Comparison of ENCODE assay signal across 25 cellular contexts in the genomic region with DNA sequence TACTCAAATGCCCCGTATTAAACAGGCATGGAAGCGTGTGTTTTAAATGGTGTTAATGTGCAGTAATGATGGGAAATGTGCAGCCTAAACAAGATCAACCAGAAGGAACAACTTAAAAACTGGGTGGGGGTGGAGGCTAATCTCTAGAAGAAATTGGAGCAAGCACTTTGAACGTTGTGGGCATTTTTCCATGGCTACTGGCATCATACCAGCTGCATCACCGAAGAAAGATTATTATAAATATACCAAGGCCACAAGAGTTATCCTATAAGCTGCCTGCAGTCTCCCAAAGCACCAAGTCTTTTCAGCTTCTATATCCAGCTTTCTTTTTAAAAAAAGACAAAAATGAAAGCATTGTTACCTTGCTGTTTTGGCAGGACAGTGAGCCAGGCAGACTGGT.
"Had no signal": no experiment of that assay in that cellular context is flagged by ENCODE, and none has a peak within 500 bp of the region (broad histone marks: within the 10 kb centered on the region; RNA-seq: fewer than 3 reads in every experiment).

No MANE protein-coding gene starts in this region.

- H3K9me3 ChIP-seq: body of pancreas, colonic mucosa had no signal

- H3K4me3 Mint-ChIP-seq: activated CD4-positive, alpha-beta memory T cell treated with anti-CD3 and anti-CD28 coated beads, Interleukin-2, amount 10 ng/mL, durations not matched to agents 7 days and 5 days; activated CD4-positive, alpha-beta T cell treated with anti-CD3 and anti-CD28 coated beads for 36 hours; activated CD4-positive, alpha-beta T cell treated with anti-CD3 and anti-CD28 coated beads, Interleukin-2, amount 10 ng/mL, durations not matched to agents 24 days and 14 days; activated naive CD4-positive, alpha-beta T cell treated with anti-CD3 and anti-CD28 coated beads, Interleukin-2, amount 10 ng/mL, durations not matched to agents 7 days and 5 days; activated naive CD8-positive, alpha-beta T cell treated with anti-CD3 and anti-CD28 coated beads, Interleukin-2, amount 10 ng/mL, durations not matched to agents 7 days and 5 days; activated T-cell treated with anti-CD3 and anti-CD28 coated beads, Interleukin-2, amount 50 U/mL, for 24 hours; activated T-cell treated with anti-CD3 and anti-CD28 coated beads, Interleukin-2, amount 50 U/mL, for 72 hours; endodermal cell had no signal

- H3K9me3 Mint-ChIP-seq: activated CD4-positive, alpha-beta T cell treated with anti-CD3 and anti-CD28 coated beads, Interleukin-2, amount 10 ng/mL, durations not matched to agents 24 days and 14 days; activated naive CD4-positive, alpha-beta T cell treated with anti-CD3 and anti-CD28 coated beads, Interleukin-2, amount 10 ng/mL, durations not matched to agents 7 days and 5 days; activated naive CD8-positive, alpha-beta T cell treated with anti-CD3 and anti-CD28 coated beads, Interleukin-2, amount 10 ng/mL, durations not matched to agents 7 days and 5 days; activated T-cell treated with anti-CD3 and anti-CD28 coated beads, Interleukin-2, amount 50 U/mL, for 24 hours; activated T-cell treated with anti-CD3 and anti-CD28 coated beads, Interleukin-2, amount 50 U/mL, for 72 hours; endodermal cell had no signal

- H3K4me1 Mint-ChIP-seq: activated naive CD8-positive, alpha-beta T cell treated with anti-CD3 and anti-CD28 coated beads, Interleukin-2, amount 10 ng/mL, durations not matched to agents 7 days and 5 days had no signal

- H3K36me3 Mint-ChIP-seq: activated naive CD4-positive, alpha-beta T cell treated with anti-CD3 and anti-CD28 coated beads, Interleukin-2, amount 10 ng/mL, durations not matched to agents 7 days and 5 days; activated naive CD8-positive, alpha-beta T cell treated with anti-CD3 and anti-CD28 coated beads, Interleukin-2, amount 10 ng/mL, durations not matched to agents 7 days and 5 days had no signal

- H3K27me3 ChIP-seq: body of pancreas, colonic mucosa had no signal

- H3K27ac Mint-ChIP-seq: activated CD4-positive, alpha-beta memory T cell treated with anti-CD3 and anti-CD28 coated beads, Interleukin-2, amount 10 ng/mL, durations not matched to agents 7 days and 5 days; activated CD4-positive, alpha-beta T cell treated with anti-CD3 and anti-CD28 coated beads for 36 hours; activated CD4-positive, alpha-beta T cell treated with anti-CD3 and anti-CD28 coated beads, Interleukin-2, amount 10 ng/mL, durations not matched to agents 24 days and 14 days; activated naive CD4-positive, alpha-beta T cell treated with anti-CD3 and anti-CD28 coated beads, Interleukin-2, amount 10 ng/mL, durations not matched to agents 7 days and 5 days; activated naive CD4-positive, alpha-beta T cell treated with anti-CD3 and anti-CD28 coated beads, Interleukin-2, amount 50 U/mL, for 72 hours; activated naive CD8-positive, alpha-beta T cell treated with anti-CD3 and anti-CD28 coated beads, Interleukin-2, amount 10 ng/mL, durations not matched to agents 7 days and 5 days; activated T-cell treated with anti-CD3 and anti-CD28 coated beads, Interleukin-2, amount 50 U/mL, for 24 hours; activated T-cell treated with anti-CD3 and anti-CD28 coated beads, Interleukin-2, amount 50 U/mL, for 72 hours; endodermal cell had no signal

- ATAC-seq: activated CD4-positive, alpha-beta T cell treated with anti-CD3 and anti-CD28 coated beads for 36 hours; activated naive CD4-positive, alpha-beta T cell treated with anti-CD3 and anti-CD28 coated beads, Interleukin-2, amount 50 U/mL, for 72 hours; activated T-cell treated with anti-CD3 and anti-CD28 coated beads, Interleukin-2, amount 50 U/mL, for 72 hours; body of pancreas; esophagus mucosa had no signal

- H3K36me3 ChIP-seq: colonic mucosa had no signal

- H3K4me3 ChIP-seq: body of pancreas, colonic mucosa had no signal

- H3K27me3 Mint-ChIP-seq: activated CD4-positive, alpha-beta T cell treated with anti-CD3 and anti-CD28 coated beads for 36 hours; activated CD4-positive, alpha-beta T cell treated with anti-CD3 and anti-CD28 coated beads, Interleukin-2, amount 10 ng/mL, durations not matched to agents 24 days and 14 days; activated naive CD4-positive, alpha-beta T cell treated with anti-CD3 and anti-CD28 coated beads, Interleukin-2, amount 10 ng/mL, durations not matched to agents 7 days and 5 days had no signal

- DNase-seq: activated CD4-positive, alpha-beta memory T cell treated with anti-CD3 and anti-CD28 coated beads, Interleukin-2, amount 10 ng/mL, durations not matched to agents 7 days and 5 days; activated CD4-positive, alpha-beta T cell treated with anti-CD3 and anti-CD28 coated beads for 36 hours; activated CD4-positive, alpha-beta T cell treated with anti-CD3 and anti-CD28 coated beads, Interleukin-2, amount 10 ng/mL, durations not matched to agents 24 days and 14 days; activated CD4-positive, CD25-positive, alpha-beta regulatory T cell; activated CD4-positive, CD25-positive, alpha-beta regulatory T cell treated with anti-CD3 and anti-CD28 coated beads, Interleukin-2, amount 50 U/mL, for 72 hours; activated CD8-positive, alpha-beta memory T cell treated with anti-CD3 and anti-CD28 coated beads, Interleukin-2, amount 50 U/mL, for 48 hours; activated gamma-delta T cell; activated naive CD4-positive, alpha-beta T cell; activated naive CD4-positive, alpha-beta T cell treated with anti-CD3 and anti-CD28 coated beads, Interleukin-2, amount 10 ng/mL, durations not matched to agents 7 days and 5 days; activated naive CD8-positive, alpha-beta T cell treated with anti-CD3 and anti-CD28 coated beads, Interleukin-2, amount 10 ng/mL, durations not matched to agents 7 days and 5 days; activated T-cell treated with anti-CD3 and anti-CD28 coated beads for 4 hours; activated T-cell treated with anti-CD3 and anti-CD28 coated beads, Interleukin-2, amount 50 U/mL, for 24 hours; activated T-cell treated with anti-CD3 and anti-CD28 coated beads, Interleukin-2, amount 50 U/mL, for 72 hours; amniotic stem cell; aorta; body of pancreas; caudate nucleus; colonic mucosa; effector memory CD4-positive, alpha-beta T cell; endodermal cell; foreskin fibroblast; head of caudate nucleus; T-helper 2 cell had no signal

- H3K27ac ChIP-seq: body of pancreas, colonic mucosa had no signal
